ENCODE assay signal across 12 cellular contexts in genomic region chr21:28754127-28754611, GRCh38.
DNase-seq lines count a peak whose midpoint lies in the region; ATAC-seq and TF ChIP-seq lines count a peak whose summit lies in the region.
"Had no signal": no experiment of that assay in that cellular context is flagged by ENCODE, and none has a peak within 500 bp of the region (broad histone marks: within the 10 kb centered on the region; RNA-seq: fewer than 3 reads in every experiment).

No MANE protein-coding gene starts in this region.

- H3K36me3 Mint-ChIP-seq in T-helper 17 cell (ENCODE audit: low read depth): peaks cover 2% of the 10 kb centered on the region
- H3K36me3 Mint-ChIP-seq: natural killer cell had no signal

- peak overlapping the region; percentile 82 for H4K5ac ChIP-seq in IMR-90 (ENCODE audit: low read depth, low read length)

- H3K9ac ChIP-seq in IMR-90 (ENCODE audit: low read depth, low read length) (peak overlapping the region; percentile 73), fibroblast of lung (ENCODE audit: insufficient read depth, low read length) (peak overlapping the region; percentile 28)

- H4K91ac ChIP-seq in IMR-90 (ENCODE audit: insufficient read depth, low read depth, low read length): peak overlapping the region; percentile 88

- peak overlapping the region; percentile 56 for H3K4me2 ChIP-seq in IMR-90 (ENCODE audit: low read depth, low read length)
- H3K4me2 ChIP-seq in fibroblast of lung (ENCODE audit: extremely low read depth, insufficient read depth, low read length): peak overlapping the region; percentile 23

- peaks cover 0 to 3% of the 10 kb centered on the region in 2 experiments; a peak in 1 of 4 replicates for H3K79me1 ChIP-seq in IMR-90 (ENCODE audit: low read depth in 1 of 2, low read length in 2 of 2)

- peak overlapping the region; percentile 92 for H3K4ac ChIP-seq in IMR-90 (ENCODE audit: low read depth, low read length)

- no TSS peak for BruUV-seq in IMR-90 (replicated peaks; lab: Mats Ljungman, UMichigan)

- TF ChIP-seq POLR2A in IMR-90 (IDR thresholded peaks at IDR 0.05; ENCODE audit: low read depth, low read length): no peak

- H3K56ac ChIP-seq in IMR-90 (ENCODE audit: extremely low read depth, insufficient read depth, low read length): peak overlapping the region; percentile 85

- no peaks in the 10 kb centered on the region for H3K27me3 ChIP-seq in IMR-90 (ENCODE audit: control insufficient read depth, insufficient read depth, low read length)
- H3K27me3 ChIP-seq in fibroblast of lung (ENCODE audit: control insufficient read depth, insufficient read depth, low read length): no peaks in the 10 kb centered on the region
- no peaks in the 10 kb centered on the region for H3K27me3 ChIP-seq in tibial artery
- H3K27me3 ChIP-seq: testis had no signal

- no peaks in the 10 kb centered on the region for H3K4me1 Mint-ChIP-seq in T-helper 17 cell

- ATAC-seq in IMR-90 (ENCODE audit: low read depth) (peak; percentile 84), T-helper 17 cell (no peak), HG03460 (IDR thresholded peaks at IDR 0.05; ENCODE audit: unreplicated experiment) (no peak), HG02884 (IDR thresholded peaks at IDR 0.05; ENCODE audit: unreplicated experiment) (no peak)
- ATAC-seq: natural killer cell had no signal

- intact Hi-C loops in IMR-90 (cut with micrococcal nuclease): no loop called here
- intact Hi-C loops in tibial artery (cut with DNase I; ENCODE audit: low total_unique reads): no loop called here

- peak overlapping the region; percentile 78 for H2AK5ac ChIP-seq in IMR-90 (ENCODE audit: low read depth, low read length)

- TF ChIP-seq RAD21 in IMR-90 (IDR thresholded peaks at IDR 0.05; ENCODE audit: low read length): no peak; the same call in 1 of the 2 replicates

- no peaks in the 10 kb centered on the region for H3K79me2 ChIP-seq in fibroblast of lung (ENCODE audit: control insufficient read depth, insufficient read depth, low read length)

- peak overlapping the region; percentile 98 for H3K27ac ChIP-seq in IMR-90 (ENCODE audit: insufficient read depth, low read length)
- peak overlapping the region; percentile 83 for H3K27ac ChIP-seq in fibroblast of lung (ENCODE audit: insufficient read depth, low read length)
- H3K27ac ChIP-seq in mesodermal cell (ENCODE audit: low read depth, low read length, severe bottlenecking): peak overlapping the region; percentile 51
- peak overlapping the region; percentile 77 to 84 for H3K27ac ChIP-seq in tibial artery
- H3K27ac ChIP-seq: testis had no signal

- H4K8ac ChIP-seq in IMR-90 (ENCODE audit: low read depth in 2 of 2, low read length in 2 of 2): peak overlapping the region; percentile 74 to 92

- H3K4me3 ChIP-seq in IMR-90 (ENCODE audit: insufficient read depth, low read depth, low read length): no peak overlapping the region
- H3K4me3 ChIP-seq in fibroblast of lung (replicated peaks in 1 of 4; ENCODE audit: control extremely low read depth in 1 of 4, insufficient read depth in 1 of 4, low read depth in 3 of 4, low read length in 4 of 4): no peak overlapping the region
- no peak overlapping the region for H3K4me3 ChIP-seq in mesodermal cell (ENCODE audit: extremely low read depth, insufficient read depth, low read length, poor library complexity, severe bottlenecking)
- H3K4me3 ChIP-seq in tibial artery: no peak overlapping the region
- H3K4me3 ChIP-seq: testis had no signal

- H3K27ac Mint-ChIP-seq in T-helper 17 cell: no peak overlapping the region

- CTCF ChIA-PET in IMR-90 (lab: Yijun Ruan, JAX): interaction anchor here (1.3 kb wide), 1 partner anchor 9 kb away, joined by 4 read pairs; no protein-coding TSS in a partner anchor

- H3K36me3 ChIP-seq in IMR-90 (ENCODE audit: control insufficient read depth, insufficient read depth, low read length): 0 out of 2 replicates have a peak, but pooled peaks cover 2% of the 10 kb centered on the region
- H3K36me3 ChIP-seq in fibroblast of lung (ENCODE audit: control insufficient read depth, insufficient read depth, low read length): no peaks in the 10 kb centered on the region
- H3K36me3 ChIP-seq in mesodermal cell (ENCODE audit: control insufficient read depth, insufficient read depth, low read length): no peaks in the 10 kb centered on the region
- no peaks in the 10 kb centered on the region for H3K36me3 ChIP-seq in tibial artery

- DNase-seq in IMR-90 (peak; percentile 96), fibroblast of lung (ENCODE audit: low read depth in 2 of 2) (peak; percentile 93), tibial artery (no peak), T-helper 17 cell (no peak), NCI-H524 treated with DMSO at 0.1 percent for 48 hours (lab: John Stamatoyannopoulos, UW) (no peak)
- DNase-seq: Karpas-422, natural killer cell, NCI-H2171 treated with DMSO at 0.1 percent for 48 hours, testis had no signal

- H3K9me3 ChIP-seq in IMR-90 (ENCODE audit: control insufficient read depth, insufficient read depth, low read length) (no peaks in the 10 kb centered on the region), fibroblast of lung (ENCODE audit: control insufficient read depth, insufficient read depth, low read depth, low read length) (no peaks in the 10 kb centered on the region), mesodermal cell (ENCODE audit: control insufficient read depth, low read length) (no peaks in the 10 kb centered on the region), tibial artery (no peaks in the 10 kb centered on the region), T-helper 17 cell (ENCODE audit: control insufficient read depth, low read length, poor library complexity, severe bottlenecking) (no peaks in the 10 kb centered on the region)
- H3K9me3 ChIP-seq: testis had no signal

- in situ Hi-C loops in IMR-90 (cut with MboI; ENCODE audit: low sequenced_read_pairs): no loop called here

- peak overlapping the region; percentile 90; the same call in 2 of the 3 replicates for H2BK15ac ChIP-seq in IMR-90 (ENCODE audit: low read depth, low read length)

- no peak for TF ChIP-seq CTCF in IMR-90 (conservative IDR thresholded peaks at IDR 0.05; ENCODE audit: low read depth, low read length)
- TF ChIP-seq CTCF in fibroblast of lung (conservative IDR thresholded peaks at IDR 0.05 in 1 of 2, IDR thresholded peaks at IDR 0.05 in 1 of 2; ENCODE audit: low read depth in 1 of 2, low read length in 2 of 2): no peak
- TF ChIP-seq CTCF in tibial artery (IDR thresholded peaks at IDR 0.05): no peak

- H3K9me1 ChIP-seq in IMR-90 (ENCODE audit: insufficient read depth, low read length): peaks cover 11% of the 10 kb centered on the region

- H4K20me1 ChIP-seq in IMR-90 (ENCODE audit: insufficient read depth, low read length) (no peaks in the 10 kb centered on the region), fibroblast of lung (ENCODE audit: control insufficient read depth, extremely low read depth, insufficient read depth, low read length) (no peaks in the 10 kb centered on the region)

- peak overlapping the region; percentile 84 for H3K14ac ChIP-seq in IMR-90 (replicated peaks; ENCODE audit: low read depth, low read length)

- H2AK9ac ChIP-seq in IMR-90 (replicated peaks; ENCODE audit: low read depth, low read length, poor library complexity): no peak overlapping the region

- peak overlapping the region; percentile 55 for H3K23ac ChIP-seq in IMR-90 (ENCODE audit: low read depth, low read length)

- H3K4me1 ChIP-seq in IMR-90 (ENCODE audit: control insufficient read depth, insufficient read depth, low read length) (peaks cover 10% of the 10 kb centered on the region), fibroblast of lung (ENCODE audit: control insufficient read depth, extremely low read depth, insufficient read depth, low read length) (peaks cover 16% of the 10 kb centered on the region), mesodermal cell (ENCODE audit: control insufficient read depth, insufficient read depth, low read length, poor library complexity, severe bottlenecking) (no peaks in the 10 kb centered on the region), tibial artery (peaks cover 0 to 65% (median 14%) of the 10 kb centered on the region in 4 donors)
- H3K4me1 ChIP-seq: testis had no signal

- dilution Hi-C loops in IMR-90 (cut with HindIII; ENCODE audit: low sequenced_read_pairs, unreplicated experiment): no loop called here

- peak overlapping the region; percentile 92 for H2BK5ac ChIP-seq in IMR-90 (ENCODE audit: low read depth, low read length, poor library complexity, severe bottlenecking)

- H3K18ac ChIP-seq in IMR-90 (ENCODE audit: low read depth, low read length): peak overlapping the region; percentile 96

- peak overlapping the region; percentile 97 for H2BK120ac ChIP-seq in IMR-90 (ENCODE audit: low read depth, low read length)

- POLR2A ChIA-PET in IMR-90 (lab: Charles Lee; ENCODE audit: unreplicated experiment): no interaction called here

- no CpG with 5 or more reads among the region's 9 CpGs for WGBS in IMR-90 (ENCODE audit: extremely low coverage in 2 of 2, insufficient read length in 1 of 2), 2 experiments
- 77% methylated on average over 3 of the region's 9 CpGs; no CpG with 5 or more reads in 1 of the 2 experiments for WGBS in mesodermal cell (ENCODE audit: insufficient coverage in 2 of 2), 2 experiments

- H2AFZ ChIP-seq in IMR-90 (replicated peaks; ENCODE audit: low read length, poor library complexity): peak overlapping the region; percentile 75
- H2AFZ ChIP-seq in fibroblast of lung (ENCODE audit: low read length): peak overlapping the region; percentile 43

- no peaks in the 10 kb centered on the region for H3K27me3 Mint-ChIP-seq in T-helper 17 cell

- peak overlapping the region; percentile 85 for H2BK20ac ChIP-seq in IMR-90 (ENCODE audit: low read depth, low read length)

- H3K4me3 Mint-ChIP-seq in T-helper 17 cell: no peak overlapping the region
- H3K4me3 Mint-ChIP-seq: natural killer cell had no signal

TF ChIP-seq in IMR-90, 13 proteins besides CTCF, POLR2A, EP300 and RAD21:
- no peak for TF ChIP-seq FOS (IDR thresholded peaks at IDR 0.05; ENCODE audit: low read depth, low read length)
- TF ChIP-seq MAFK (IDR thresholded peaks at IDR 0.05; ENCODE audit: low read depth, low read length): peak; percentile 23; the same call in 1 of the 2 replicates
- TF ChIP-seq RCOR1 (IDR thresholded peaks at IDR 0.05; ENCODE audit: insufficient replicate concordance, low read length): peak; percentile 68
- peak; percentile 45; the same call in 1 of the 2 replicates for TF ChIP-seq NFE2L2 (IDR thresholded peaks at IDR 0.05; ENCODE audit: low read depth, low read length)
- peak; percentile 72; the same call in 1 of the 2 replicates for TF ChIP-seq MXI1 (IDR thresholded peaks at IDR 0.05; ENCODE audit: borderline replicate concordance, low read depth, low read length)
- TF ChIP-seq RFX5 (IDR thresholded peaks at IDR 0.05; ENCODE audit: low read depth, low read length): no peak
- no peak for TF ChIP-seq CHD1 (IDR thresholded peaks at IDR 0.05; ENCODE audit: low read depth, low read length)
- TF ChIP-seq BHLHE40 (IDR thresholded peaks at IDR 0.05; ENCODE audit: low read depth, low read length): peak; percentile 72

Comparison
In these comparisons a context has a peak if more than half of its experiments do, and no peak if none do; other contexts are left out.
1. DNase-seq: peak in IMR-90 (single experiment) and fibroblast of lung (2 of 2); none in tibial artery (0 of 2), T-helper 17 cell (0 of 3) and NCI-H524 treated with DMSO at 0.1 percent for 48 hours (single experiment).
2. Peak in every context shown above with its lines, with median percentiles within 50 percentile points of each other: H3K27ac ChIP-seq.